Comparison of ENCODE assay signal across 8 cellular contexts in the genomic region with DNA sequence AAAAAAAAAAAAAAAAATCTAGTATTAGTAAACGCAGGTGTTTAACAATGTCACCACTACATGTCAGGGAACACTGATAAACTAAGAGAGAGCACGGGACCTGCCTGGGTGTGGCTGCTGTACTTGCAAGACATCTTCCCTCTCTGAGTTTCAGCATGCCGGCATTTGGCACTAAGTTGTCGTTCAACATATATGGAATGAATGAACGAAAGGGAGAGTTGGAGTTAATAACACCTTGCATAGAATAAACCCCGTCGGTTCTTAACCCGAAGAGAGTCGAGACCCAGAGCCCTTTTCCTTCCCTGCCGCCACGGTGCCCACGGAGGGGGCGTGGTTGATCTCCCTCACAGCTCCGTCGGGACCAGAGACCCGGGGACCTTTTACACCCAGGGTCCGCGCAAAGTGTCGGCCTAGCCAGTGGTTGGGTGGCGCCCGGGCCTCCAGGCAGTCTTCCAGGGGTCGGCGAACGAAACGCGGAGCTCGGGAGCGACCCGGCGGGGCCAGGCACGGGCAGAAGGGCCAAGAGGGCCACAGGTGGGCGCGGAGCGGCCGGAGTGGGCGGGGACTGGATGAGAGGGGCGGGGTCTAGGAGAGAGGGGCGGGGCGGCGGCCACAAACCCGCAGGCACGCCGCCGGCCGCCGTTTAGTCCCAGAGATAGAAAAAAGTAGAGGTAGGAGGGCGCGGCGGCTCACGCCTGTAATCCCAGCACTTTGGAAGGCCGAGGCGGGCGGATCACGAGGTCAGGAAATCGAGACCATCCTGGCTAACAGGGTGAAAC. TPM values are rescaled to one million over a fixed set of nuclear protein-coding genes. Genes with fewer than 3 reads are reported as not detected.
A peak's percentile ranks its signal among the peaks of the same experiment; 100 is the strongest.
DNase-seq lines count a peak whose midpoint lies in the region; ATAC-seq and TF ChIP-seq lines count a peak whose summit lies in the region.

No MANE protein-coding gene starts in this region.

- no peaks in the 10 kb centered on the region for H3K27me3 Mint-ChIP-seq in CD4-positive, alpha-beta memory T cell

- no peak for TF ChIP-seq EP300 in Ishikawa (IDR thresholded peaks at IDR 0.05; ENCODE audit: borderline replicate concordance)

- H3K9me3 Mint-ChIP-seq in CD4-positive, alpha-beta memory T cell: no peaks in the 10 kb centered on the region

- no peak for TF ChIP-seq RAD21 in Ishikawa (IDR thresholded peaks at IDR 0.05; ENCODE audit: low read depth)

- H3K4me3 Mint-ChIP-seq in CD4-positive, alpha-beta memory T cell: peak overlapping the region; percentile 86 to 98 (median 96)

- no peaks in the 10 kb centered on the region for H3K9me3 ChIP-seq in CD4-positive, alpha-beta memory T cell (ENCODE audit: control insufficient read depth in 1 of 2, low read length in 2 of 2)
- H3K9me3 ChIP-seq in aorta (ENCODE audit: control insufficient read depth, low read length): no peaks in the 10 kb centered on the region

- no peaks in the 10 kb centered on the region for H3K36me3 ChIP-seq in CD4-positive, alpha-beta memory T cell (ENCODE audit: insufficient read depth, low read length)
- no peaks in the 10 kb centered on the region for H3K36me3 ChIP-seq in aorta (ENCODE audit: control insufficient read depth in 1 of 2, insufficient read depth in 2 of 2, low read length in 1 of 2)

- H3K4me3 ChIP-seq in CD4-positive, alpha-beta memory T cell (ENCODE audit: low read length in 2 of 2): peak overlapping the region in 1 of 2 donors; percentile 97
- peak overlapping the region; percentile 65 for H3K4me3 ChIP-seq in retinal pigment epithelial cell (ENCODE audit: low read length)
- H3K4me3 ChIP-seq in aorta (ENCODE audit: low read length in 2 of 2): no peak overlapping the region

- TF ChIP-seq CTCF in retinal pigment epithelial cell (conservative IDR thresholded peaks at IDR 0.05; ENCODE audit: low read depth, low read length): no peak

- peak overlapping the region; percentile 82 for H3K27ac ChIP-seq in CD4-positive, alpha-beta memory T cell (ENCODE audit: low read depth, low read length)
- H3K27ac ChIP-seq in aorta (ENCODE audit: low read depth in 1 of 2, low read length in 2 of 2): peak overlapping the region; percentile 29 to 61

- intact Hi-C loops in CD4-positive, alpha-beta memory T cell (cut with micrococcal nuclease): loop anchor here (1.0 to 2.0 kb wide), 7 partner anchors 25 to 658 kb away; a partner anchor contains a TSS
- intact Hi-C loops in aorta (cut with DNase I): loop anchor here in 1 of 2 donors (1.0 to 10.0 kb wide), 3 partner anchors 187 to 504 kb away; a partner anchor contains a TSS

- DNase-seq in CD4-positive, alpha-beta memory T cell: peak; percentile 62 to 70 (median 67)
- DNase-seq in T-helper 2 cell (peak; percentile 42 to 69 (median 52)), anterior cingulate cortex (lab: John Stamatoyannopoulos, UW) (peak in 43 of 58 donors; percentile 14 to 65 (median 38)), hepatic stellate cell (ENCODE audit: low spot score) (peak; percentile 38), retinal pigment epithelial cell (ENCODE audit: low read depth) (no peak), aorta (peak; percentile 80 to 90)

- CTCF ChIA-PET in CD4-positive, alpha-beta memory T cell (lab: Charles Lee; ENCODE audit: partially characterized antibody): interaction anchor here (0.7 to 2.4 kb wide), 20 partner anchors 10 to 625 kb away, joined by 3 to 14 read pairs (median 4); a partner anchor contains a TSS

- H3K27me3 ChIP-seq in CD4-positive, alpha-beta memory T cell (ENCODE audit: insufficient read depth, low read length): no peaks in the 10 kb centered on the region
- H3K27me3 ChIP-seq in aorta (ENCODE audit: control insufficient read depth in 1 of 2, insufficient read depth in 2 of 2, low read length in 1 of 2): no peaks in the 10 kb centered on the region

- peaks cover 16% of the 10 kb centered on the region for H3K4me1 ChIP-seq in CD4-positive, alpha-beta memory T cell (ENCODE audit: insufficient read depth, low read length)
- no peaks in the 10 kb centered on the region for H3K4me1 ChIP-seq in aorta (ENCODE audit: control insufficient read depth in 1 of 2, insufficient read depth in 2 of 2, low read length in 2 of 2)

- POLR2A ChIA-PET in CD4-positive, alpha-beta memory T cell (lab: Charles Lee; ENCODE audit: partially characterized antibody): interaction anchor here (0.7 to 3.6 kb wide), 17 partner anchors 10 to 782 kb away, joined by 3 to 23 read pairs (median 4); a partner anchor contains a TSS

- H3K27ac Mint-ChIP-seq in CD4-positive, alpha-beta memory T cell: peak overlapping the region; percentile 92 to 99 (median 98)

- WGBS in aorta, 2 donors: 5 to 6% methylated on average over 51 to 55 of the region's 55 CpGs

- H3K36me3 Mint-ChIP-seq in CD4-positive, alpha-beta memory T cell: peaks cover 10 to 16% of the 10 kb centered on the region in 2 donors

- peaks cover 18 to 43% (median 27%) of the 10 kb centered on the region in 4 donors for H3K4me1 Mint-ChIP-seq in CD4-positive, alpha-beta memory T cell

- ATAC-seq in GM21447 (IDR thresholded peaks at IDR 0.05; ENCODE audit: unreplicated experiment) (peak; percentile 68), aorta (ENCODE audit: low FRiP score) (peak; percentile 86)

TF ChIP-seq in Ishikawa, 13 proteins besides CTCF, POLR2A, EP300 and RAD21:
- peak; percentile 50; the same call in 1 of the 2 replicates for TF ChIP-seq ZBTB7A (IDR thresholded peaks at IDR 0.05; ENCODE audit: low read depth)
- TF ChIP-seq, protein P1, sequence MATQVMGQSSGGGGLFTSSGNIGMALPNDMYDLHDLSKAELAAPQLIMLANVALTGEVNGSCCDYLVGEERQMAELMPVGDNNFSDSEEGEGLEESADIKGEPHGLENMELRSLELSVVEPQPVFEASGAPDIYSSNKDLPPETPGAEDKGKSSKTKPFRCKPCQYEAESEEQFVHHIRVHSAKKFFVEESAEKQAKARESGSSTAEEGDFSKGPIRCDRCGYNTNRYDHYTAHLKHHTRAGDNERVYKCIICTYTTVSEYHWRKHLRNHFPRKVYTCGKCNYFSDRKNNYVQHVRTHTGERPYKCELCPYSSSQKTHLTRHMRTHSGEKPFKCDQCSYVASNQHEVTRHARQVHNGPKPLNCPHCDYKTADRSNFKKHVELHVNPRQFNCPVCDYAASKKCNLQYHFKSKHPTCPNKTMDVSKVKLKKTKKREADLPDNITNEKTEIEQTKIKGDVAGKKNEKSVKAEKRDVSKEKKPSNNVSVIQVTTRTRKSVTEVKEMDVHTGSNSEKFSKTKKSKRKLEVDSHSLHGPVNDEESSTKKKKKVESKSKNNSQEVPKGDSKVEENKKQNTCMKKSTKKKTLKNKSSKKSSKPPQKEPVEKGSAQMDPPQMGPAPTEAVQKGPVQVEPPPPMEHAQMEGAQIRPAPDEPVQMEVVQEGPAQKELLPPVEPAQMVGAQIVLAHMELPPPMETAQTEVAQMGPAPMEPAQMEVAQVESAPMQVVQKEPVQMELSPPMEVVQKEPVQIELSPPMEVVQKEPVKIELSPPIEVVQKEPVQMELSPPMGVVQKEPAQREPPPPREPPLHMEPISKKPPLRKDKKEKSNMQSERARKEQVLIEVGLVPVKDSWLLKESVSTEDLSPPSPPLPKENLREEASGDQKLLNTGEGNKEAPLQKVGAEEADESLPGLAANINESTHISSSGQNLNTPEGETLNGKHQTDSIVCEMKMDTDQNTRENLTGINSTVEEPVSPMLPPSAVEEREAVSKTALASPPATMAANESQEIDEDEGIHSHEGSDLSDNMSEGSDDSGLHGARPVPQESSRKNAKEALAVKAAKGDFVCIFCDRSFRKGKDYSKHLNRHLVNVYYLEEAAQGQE (IDR thresholded peaks at IDR 0.05; ENCODE audit: low read depth): no peak

RNA-seq across cellular contexts. Expression of a gene that starts 0.8 kb away (rescaled TPM):
- total RNA-seq in CD4-positive, alpha-beta memory T cell: 10 to 100 TPM in 1 of 2 experiments, 1 to 10 TPM in 1; 9.6 to 13.3 TPM
- 10 to 100 TPM; 37.8 TPM for polyA plus RNA-seq in CD4-positive, alpha-beta memory T cell
- 10 to 100 TPM; 16.7 to 31.2 TPM for total RNA-seq in aorta
- 10 to 100 TPM; 28.2 to 30.4 TPM for polyA plus RNA-seq in aorta

RNA-seq across cellular contexts. Expression of a gene that starts 25.1 kb away (rescaled TPM):
- total RNA-seq in CD4-positive, alpha-beta memory T cell: 100 to 1,000 TPM; 158 TPM
- polyA plus RNA-seq in CD4-positive, alpha-beta memory T cell: 100 to 1,000 TPM; 450 to 559 TPM
- total RNA-seq in aorta: 100 to 1,000 TPM; 183 to 192 TPM
- 100 to 1,000 TPM; 244 to 268 TPM for polyA plus RNA-seq in aorta
